In the genomic region with DNA sequence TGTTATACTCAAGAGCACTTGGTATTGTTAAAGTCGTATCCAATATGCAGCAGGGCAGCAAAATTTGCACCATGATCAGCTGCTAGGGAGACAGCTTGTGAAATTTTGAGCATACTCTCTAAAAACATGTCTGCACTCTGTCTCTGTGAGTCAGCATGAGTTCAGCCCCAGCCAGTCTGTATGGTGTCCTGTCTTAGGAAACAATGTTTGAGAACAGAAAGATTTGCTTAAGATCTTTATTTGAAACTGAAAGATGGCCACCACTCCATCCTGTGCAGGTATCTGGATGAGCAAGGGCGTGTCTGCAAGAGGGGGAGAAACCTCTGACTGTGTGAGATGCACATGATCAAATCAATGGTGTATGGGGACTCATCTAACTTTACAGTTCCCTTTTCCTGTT, we compare ENCODE assay signal across 14 cellular contexts.
A peak's percentile ranks its signal among the peaks of the same experiment; 100 is the strongest.
DNase-seq lines count a peak whose midpoint lies in the region; ATAC-seq, FAIRE-seq and TF ChIP-seq lines count a peak whose summit lies in the region.
"Had no signal": no experiment of that assay in that cellular context is flagged by ENCODE, and none has a peak within 500 bp of the region (broad histone marks: within the 10 kb centered on the region; RNA-seq: fewer than 3 reads in every experiment).

No MANE protein-coding gene starts in this region.

- ATAC-seq in foreskin keratinocyte = peak; percentile 81
- no peak for ATAC-seq in HG02642 (IDR thresholded peaks at IDR 0.05; ENCODE audit: poor library complexity, unreplicated experiment)
- no peak for ATAC-seq in psoas muscle

- peaks cover 8% of the 10 kb centered on the region for H3K4me1 ChIP-seq in ACC112 (ENCODE audit: control insufficient read depth, insufficient read depth, low read length, unreplicated experiment)
- peaks cover 21% of the 10 kb centered on the region for H3K4me1 ChIP-seq in adipocyte (ENCODE audit: control insufficient read depth, insufficient read depth, low read length)
- H3K4me1 ChIP-seq in foreskin keratinocyte = peaks cover 24% of the 10 kb centered on the region
- H3K4me1 ChIP-seq in psoas muscle = no peaks in the 10 kb centered on the region
- H3K4me1 ChIP-seq: BLaER1, colonic mucosa, spleen had no signal

- no peak for TF ChIP-seq CTCF in foreskin keratinocyte (conservative IDR thresholded peaks at IDR 0.05)
- no peak for TF ChIP-seq CTCF in GM10248 (IDR thresholded peaks at IDR 0.05; ENCODE audit: control extremely low read depth, extremely low read depth, low read depth, missing control alignments)
- no peak for TF ChIP-seq CTCF in psoas muscle (IDR thresholded peaks at IDR 0.05)

- intact Hi-C loops in psoas muscle (cut with DNase I) = no loop called here

- H3K9ac ChIP-seq in adipocyte (ENCODE audit: low read length) = peak overlapping the region; percentile 31
- H3K9ac ChIP-seq: BLaER1 had no signal

- WGBS in psoas muscle, 3 donors = 84 to 91% (median 87%) methylated on average over 2 of the region's 2 CpGs

- no peak overlapping the region for H3K27ac ChIP-seq in ACC112 (ENCODE audit: low read depth, low read length)
- peak overlapping the region; percentile 95 for H3K27ac ChIP-seq in foreskin keratinocyte
- H3K27ac ChIP-seq in psoas muscle = no peak overlapping the region
- H3K27ac ChIP-seq: BLaER1, colonic mucosa, spleen, suprapubic skin had no signal

- FAIRE-seq in H54 (lab: Jason Lieb, UNC) = peak; percentile 76
- FAIRE-seq: TTC549 had no signal

- no peaks in the 10 kb centered on the region for H3K36me3 ChIP-seq in ACC112 (ENCODE audit: insufficient read depth, low read length)
- no peaks in the 10 kb centered on the region for H3K36me3 ChIP-seq in adipocyte (ENCODE audit: control insufficient read depth, insufficient read depth, low read length, severe bottlenecking)
- no peaks in the 10 kb centered on the region for H3K36me3 ChIP-seq in psoas muscle (ENCODE audit: insufficient read depth in 1 of 2, low read depth in 1 of 2)
- H3K36me3 ChIP-seq: BLaER1, colonic mucosa, spleen, suprapubic skin had no signal

- no peaks in the 10 kb centered on the region for H3K9me3 ChIP-seq in adipocyte (ENCODE audit: control insufficient read depth, low read length)
- H3K9me3 ChIP-seq in psoas muscle = no peaks in the 10 kb centered on the region
- H3K9me3 ChIP-seq: BLaER1, colonic mucosa, spleen, suprapubic skin had no signal

- H3K27me3 ChIP-seq in ACC112 (ENCODE audit: insufficient read depth, low read length) (no peaks in the 10 kb centered on the region), adipocyte (replicated peaks; ENCODE audit: control insufficient read depth, insufficient read depth, low read length) (no peaks in the 10 kb centered on the region), foreskin keratinocyte (no peaks in the 10 kb centered on the region), psoas muscle (ENCODE audit: insufficient read depth in 3 of 3, low read length in 2 of 3) (peaks cover 0 to 2% (median 0%) of the 10 kb centered on the region in 3 donors)
- H3K27me3 ChIP-seq: BLaER1, colonic mucosa, spleen, suprapubic skin had no signal

- CTCF ChIA-PET in GM10248 (lab: Yijun Ruan, JAX) = interaction anchor here (0.8 kb wide), 1 partner anchor 16 kb away, joined by 3 read pairs; no protein-coding TSS in a partner anchor

- H3K79me2 ChIP-seq in ACC112 (ENCODE audit: control insufficient read depth, insufficient read depth, low read length, unreplicated experiment) = no peaks in the 10 kb centered on the region

- H3K4me3 ChIP-seq in ACC112 (ENCODE audit: low read depth, low read length) = no peak overlapping the region
- no peak overlapping the region for H3K4me3 ChIP-seq in adipocyte (ENCODE audit: low read length)
- H3K4me3 ChIP-seq in psoas muscle = no peak overlapping the region
- H3K4me3 ChIP-seq: BLaER1, colonic mucosa, spleen, suprapubic skin had no signal

- no peak for DNase-seq in H54 (ENCODE audit: insufficient read length, low spot score)
- peak; percentile 63 for DNase-seq in adipocyte (ENCODE audit: low read depth)
- peak; percentile 75 to 82 for DNase-seq in foreskin keratinocyte
- no peak for DNase-seq in SHP77 (lab: John Stamatoyannopoulos, UW)
- no peak for DNase-seq in GM10248 (ENCODE audit: extremely low spot score)
- DNase-seq in psoas muscle = no peak
- DNase-seq: colonic mucosa, mesendoderm, spleen had no signal

- POLR2A ChIA-PET in GM10248 (lab: Yijun Ruan, JAX) = no interaction called here

- no peak for TF ChIP-seq POLR2A in H54 (IDR thresholded peaks at IDR 0.05; ENCODE audit: low read depth, low read length)

- peak overlapping the region; percentile 37 for H2AFZ ChIP-seq in ACC112 (ENCODE audit: low read length, unreplicated experiment)

Comparison
In these comparisons a context has a peak if more than half of its experiments do, and no peak if none do; other contexts are left out.
1. DNase-seq: peak in adipocyte (single experiment) and foreskin keratinocyte (2 of 2); none in H54 (single experiment), SHP77 (0 of 2), GM10248 (single experiment) and psoas muscle (0 of 2).